In the genomic region with DNA sequence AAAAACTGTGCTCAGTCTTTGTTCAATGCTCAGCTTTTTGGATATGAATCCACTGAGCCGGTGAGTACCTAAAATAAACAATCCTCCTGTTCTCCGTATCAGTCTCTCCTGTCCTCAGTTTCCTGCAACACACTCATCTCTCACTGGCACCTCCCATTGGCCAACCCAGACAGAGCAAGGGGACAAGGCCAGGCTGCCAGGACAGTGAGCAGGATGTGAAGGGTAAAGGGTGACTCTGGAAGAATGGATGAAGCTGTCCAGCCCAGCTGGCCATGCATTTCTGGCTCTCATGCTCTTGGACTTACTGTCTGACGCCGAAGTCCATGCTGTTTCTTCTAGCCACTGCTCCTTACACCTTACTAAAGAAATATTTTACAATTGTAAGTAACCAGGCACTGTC, we compare ENCODE assay signal across 1 cellular context.
TF ChIP-seq lines count a peak whose summit lies in the region.

No MANE protein-coding gene starts in this region.

TF ChIP-seq in endothelial cell of umbilical vein, 7 proteins besides CTCF, POLR2A, EP300 and RAD21 (continued from another document):
- no peak for TF ChIP-seq GATA2 (IDR thresholded peaks at IDR 0.05; ENCODE audit: insufficient read depth, insufficient read length, low read depth, low read length)
- TF ChIP-seq FOS (IDR thresholded peaks at IDR 0.05; ENCODE audit: borderline replicate concordance, insufficient read depth, low read length): no peak
- TF ChIP-seq JUN (IDR thresholded peaks at IDR 0.05; ENCODE audit: borderline replicate concordance, insufficient read depth, insufficient read length, low read depth): no peak
- no peak for TF ChIP-seq MYC (IDR thresholded peaks at IDR 0.05; ENCODE audit: low read depth, low read length)
